30 cellular contexts compared by ENCODE assay signal in the genomic region with DNA sequence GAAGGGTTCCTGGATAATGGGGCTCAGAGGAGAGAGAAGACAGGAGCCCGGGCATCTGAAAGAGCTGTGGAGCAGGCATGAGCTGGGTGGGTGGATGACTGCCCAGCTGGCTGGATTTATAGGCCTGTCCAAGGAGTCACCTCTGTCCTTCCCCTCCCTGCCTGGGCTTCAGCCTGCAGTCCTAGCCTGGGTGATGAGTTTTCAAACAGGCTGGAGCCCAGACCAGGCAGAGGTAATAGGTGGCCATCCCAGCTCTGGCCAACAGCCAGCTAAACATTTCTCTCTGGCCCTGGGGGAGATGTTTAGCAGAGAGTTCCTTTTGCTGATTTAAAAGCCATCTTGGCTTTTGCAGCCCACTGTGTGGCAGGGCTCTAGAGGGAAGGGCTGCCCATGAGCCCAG. TPM values are rescaled to one million over a fixed set of nuclear protein-coding genes. Genes with fewer than 3 reads are reported as not detected.
DNase-seq lines count a peak whose midpoint lies in the region; ATAC-seq and TF ChIP-seq lines count a peak whose summit lies in the region.
"Had no signal": no experiment of that assay in that cellular context is flagged by ENCODE, and none has a peak within 500 bp of the region (broad histone marks: within the 10 kb centered on the region; RNA-seq: fewer than 3 reads in every experiment).

No MANE protein-coding gene starts in this region.

- POLR2A ChIA-PET in MCF 10A (lab: Yijun Ruan, JAX), result interaction anchor here (0.6 to 0.7 kb wide), 2 partner anchors 8 to 246 kb away, joined by 3 read pairs; no protein-coding TSS in a partner anchor

- H3K4me3 Mint-ChIP-seq in glutamatergic neuron (ENCODE audit: unreplicated experiment) (peak overlapping the region; percentile 80), MCF 10A (ENCODE audit: unreplicated experiment) (no peak overlapping the region)
- H3K4me3 Mint-ChIP-seq: activated CD4-positive, alpha-beta memory T cell treated with anti-CD3 and anti-CD28 coated beads for 36 hours; activated naive CD4-positive, alpha-beta T cell treated with anti-CD3 and anti-CD28 coated beads for 36 hours; H9; immature natural killer cell had no signal

- in situ Hi-C loops in gastrocnemius medialis (cut with MboI; ENCODE audit: low sequenced_read_pairs in 4 of 4), result loop anchor here (5.0 to 10.0 kb wide), 3 partner anchors 53 to 87 kb away; no protein-coding TSS in a partner anchor

- no peak for DNase-seq in left ventricle myocardium inferior
- DNase-seq in left ventricle myocardium superior, result no peak
- no peak for DNase-seq in glutamatergic neuron
- DNase-seq in gastrocnemius medialis, result no peak
- no peak for DNase-seq in MCF 10A (ENCODE audit: unreplicated experiment)
- no peak for DNase-seq in iPS-NIHi11 (ENCODE audit: low spot score)
- DNase-seq: activated CD4-positive, alpha-beta memory T cell treated with anti-CD3 and anti-CD28 coated beads for 36 hours; activated CD4-positive, CD25-positive, alpha-beta regulatory T cell treated with anti-CD3 and anti-CD28 coated beads, Interleukin-2, amount 50 U/mL, for 72 hours; activated CD8-positive, alpha-beta memory T cell treated with anti-CD3 and anti-CD28 coated beads, Interleukin-2, amount 50 U/mL, for 4 hours; activated naive CD4-positive, alpha-beta T cell treated with anti-CD3 and anti-CD28 coated beads for 36 hours; AML-193; CD4-positive, alpha-beta memory T cell; effector CD4-positive, alpha-beta T cell; hippocampal formation; immature natural killer cell; NCI-H1417 treated with DMSO at 0.1 percent for 48 hours; NCI-H2081; NCI-H526 treated with DMSO at 0.1 percent for 48 hours; SHP77; stimulated activated CD4-positive, alpha-beta T cell treated with anti-CD3 and anti-CD28 coated beads, Interleukin-4, amount 100 ng/mL, for 24 hours had no signal

- ATAC-seq in left ventricle myocardium superior (no peak), gastrocnemius medialis (no peak), HG02763 (IDR thresholded peaks at IDR 0.05; ENCODE audit: unreplicated experiment) (no peak), HG03039 (IDR thresholded peaks at IDR 0.05; ENCODE audit: unreplicated experiment) (no peak)
- ATAC-seq: left lobe of liver, Panc1, sciatic nerve had no signal

- intact Hi-C loops in left ventricle myocardium inferior (cut with micrococcal nuclease) (loop anchor here (10.0 kb wide), 1 partner anchor 87 kb away; no protein-coding TSS in a partner anchor), left ventricle myocardium superior (cut with micrococcal nuclease) (loop anchor here (10.0 kb wide), 1 partner anchor 87 kb away; no protein-coding TSS in a partner anchor), gastrocnemius medialis (cut with DNase I; ENCODE audit: low total_unique reads) (loop anchor here (5.0 kb wide), 1 partner anchor 84 kb away; no protein-coding TSS in a partner anchor), MCF 10A (cut with micrococcal nuclease) (loop anchor here (10.0 kb wide), 1 partner anchor 87 kb away; no protein-coding TSS in a partner anchor)

- peaks cover 17% of the 10 kb centered on the region for H3K27me3 Mint-ChIP-seq in glutamatergic neuron (ENCODE audit: unreplicated experiment)
- peaks cover 45% of the 10 kb centered on the region for H3K27me3 Mint-ChIP-seq in MCF 10A (ENCODE audit: insufficient read depth, unreplicated experiment)

- TF ChIP-seq POLR2A in gastrocnemius medialis (IDR thresholded peaks at IDR 0.05), result no peak

- peaks cover 23% of the 10 kb centered on the region for H3K9me3 Mint-ChIP-seq in glutamatergic neuron (ENCODE audit: unreplicated experiment)
- no peaks in the 10 kb centered on the region for H3K9me3 Mint-ChIP-seq in MCF 10A (ENCODE audit: unreplicated experiment)
- H3K9me3 Mint-ChIP-seq: activated CD4-positive, alpha-beta memory T cell treated with anti-CD3 and anti-CD28 coated beads for 36 hours; activated naive CD4-positive, alpha-beta T cell treated with anti-CD3 and anti-CD28 coated beads for 36 hours had no signal

- H3K27ac Mint-ChIP-seq in glutamatergic neuron (ENCODE audit: unreplicated experiment) (peak overlapping the region; percentile 89), MCF 10A (ENCODE audit: low read depth, unreplicated experiment) (no peak overlapping the region)
- H3K27ac Mint-ChIP-seq: activated CD4-positive, alpha-beta memory T cell treated with anti-CD3 and anti-CD28 coated beads for 36 hours; activated naive CD4-positive, alpha-beta T cell treated with anti-CD3 and anti-CD28 coated beads for 36 hours; immature natural killer cell; progenitor cell of endocrine pancreas had no signal

- H3K27me3 ChIP-seq in left ventricle myocardium inferior (ENCODE audit: low read depth) (peaks cover 30% of the 10 kb centered on the region), gastrocnemius medialis (peaks cover 0 to 13% (median 11%) of the 10 kb centered on the region in 3 donors)
- H3K27me3 ChIP-seq: adrenal gland, upper lobe of left lung had no signal

- no peaks in the 10 kb centered on the region for H3K36me3 ChIP-seq in left ventricle myocardium inferior
- no peaks in the 10 kb centered on the region for H3K36me3 ChIP-seq in gastrocnemius medialis
- H3K36me3 ChIP-seq: breast epithelium, upper lobe of left lung had no signal

- no TSS peak for BruUV-seq in MCF 10A (replicated peaks; lab: Mats Ljungman, UMichigan)

- H3K4me1 ChIP-seq in left ventricle myocardium inferior (peaks cover 52% of the 10 kb centered on the region), gastrocnemius medialis (peaks cover 9 to 14% of the 10 kb centered on the region in 2 donors)

- H3K4me1 Mint-ChIP-seq in glutamatergic neuron (ENCODE audit: low read depth, unreplicated experiment) (peaks cover 26% of the 10 kb centered on the region), MCF 10A (ENCODE audit: insufficient read depth, unreplicated experiment) (peaks cover 6% of the 10 kb centered on the region)

- H3K36me3 Mint-ChIP-seq in glutamatergic neuron (ENCODE audit: unreplicated experiment) (no peaks in the 10 kb centered on the region), MCF 10A (ENCODE audit: insufficient read depth, unreplicated experiment) (no peaks in the 10 kb centered on the region)
- H3K36me3 Mint-ChIP-seq: activated CD4-positive, alpha-beta memory T cell treated with anti-CD3 and anti-CD28 coated beads for 36 hours had no signal

- TF ChIP-seq CTCF in left ventricle myocardium inferior (IDR thresholded peaks at IDR 0.05; ENCODE audit: borderline replicate concordance), result no peak
- no peak for TF ChIP-seq CTCF in glutamatergic neuron (IDR thresholded peaks at IDR 0.05; ENCODE audit: partially characterized antibody, unreplicated experiment)
- no peak for TF ChIP-seq CTCF in gastrocnemius medialis (IDR thresholded peaks at IDR 0.05 in 4 of 5, conservative IDR thresholded peaks at IDR 0.05 in 1 of 5)
- TF ChIP-seq CTCF in MCF 10A (IDR thresholded peaks at IDR 0.05; ENCODE audit: unreplicated experiment), result no peak

- H3K27ac ChIP-seq in left ventricle myocardium inferior (replicated peaks) (peak overlapping the region; percentile 37), gastrocnemius medialis (peak overlapping the region in 3 of 4 donors; percentile 22 to 62 (median 26))

- CTCF ChIA-PET in MCF 10A (lab: Yijun Ruan, JAX), result interaction anchor here (0.7 to 5.3 kb wide), 5 partner anchors 9 to 66 kb away, joined by 3 to 51 read pairs (median 4); no protein-coding TSS in a partner anchor

- H3K9me3 ChIP-seq in left ventricle myocardium inferior (replicated peaks), result no peaks in the 10 kb centered on the region
- H3K9me3 ChIP-seq in gastrocnemius medialis, result no peaks in the 10 kb centered on the region
- H3K9me3 ChIP-seq: adrenal gland, breast epithelium, upper lobe of left lung had no signal

- H3K4me3 ChIP-seq in left ventricle myocardium inferior (no peak overlapping the region), gastrocnemius medialis (no peak overlapping the region)
- H3K4me3 ChIP-seq: adrenal gland, breast epithelium, upper lobe of left lung had no signal

RNA-seq across cellular contexts. Expression of a gene that starts 5.4 kb away (rescaled TPM):
- total RNA-seq in left ventricle myocardium inferior (20.1 TPM), left ventricle myocardium superior (16.1 TPM), glutamatergic neuron (ENCODE audit: unreplicated experiment) (74.9 TPM), gastrocnemius medialis (100 to 1,000 TPM in 1 of 4 donors, 10 to 100 TPM in 3; 22.4 to 220 (median 78.4) TPM), MCF 10A (2022) (not detected in 2 replicates)

Comparison
In these comparisons a context has a peak if more than half of its experiments do, and no peak if none do; other contexts are left out.
1. RNA of a gene that starts 5.4 kb away (total RNA-seq): 22.4 to 220 TPM in gastrocnemius medialis, 74.9 TPM in glutamatergic neuron (single experiment), 20.1 TPM in left ventricle myocardium inferior (single experiment) and 16.1 TPM in left ventricle myocardium superior (single experiment); not detected in MCF 10A; every median in the first group is over 10 times any median in the second.